Comparison of ENCODE assay signal across 8 cellular contexts in genomic region chr1:111227875-111228747, GRCh38. TPM values are rescaled to one million over a fixed set of nuclear protein-coding genes. Genes with fewer than 3 reads are reported as not detected.
A peak's percentile ranks its signal among the peaks of the same experiment; 100 is the strongest.
DNase-seq lines count a peak whose midpoint lies in the region; TF ChIP-seq lines count a peak whose summit lies in the region.

No MANE protein-coding gene starts in this region.

- H3K27me3 ChIP-seq in adipocyte (replicated peaks; ENCODE audit: control insufficient read depth, insufficient read depth, low read length) (no peaks in the 10 kb centered on the region), stomach (no peaks in the 10 kb centered on the region)

- DNase-seq in HT1080 (ENCODE audit: low read depth) (peak; percentile 94), adipocyte (ENCODE audit: low read depth) (peak; percentile 88), hippocampal formation (lab: John Stamatoyannopoulos, UW) (peak; percentile 25 to 54), stomach (peak; percentile 31), GM13977 (ENCODE audit: low spot score) (no peak), NCI-H2029 treated with DMSO at 0.1 percent for 48 hours (lab: John Stamatoyannopoulos, UW) (no peak), NCI-H146 (lab: John Stamatoyannopoulos, UW) (no peak), NCI-H526 (lab: John Stamatoyannopoulos, UW) (no peak)

- TF ChIP-seq POLR2A in stomach (IDR thresholded peaks at IDR 0.05): no peak

- intact Hi-C loops in stomach (cut with DNase I; ENCODE audit: low total_unique reads): loop anchor here (10.0 kb wide), 1 partner anchor 107 kb away; no protein-coding TSS in a partner anchor

- no peak for TF ChIP-seq EP300 in stomach (IDR thresholded peaks at IDR 0.05)

- TF ChIP-seq CTCF in stomach (IDR thresholded peaks at IDR 0.05) (no peak), GM13977 (IDR thresholded peaks at IDR 0.05; ENCODE audit: extremely low read depth, insufficient read depth, missing control alignments) (no peak)

- in situ Hi-C loops in GM13977 (cut with MboI; ENCODE audit: low pct_unique_long_range_greater_than_20kb, low sequenced_read_pairs, unreplicated experiment): loop anchor here (10.0 kb wide), 2 partner anchors 167 to 217 kb away; partner anchors contain the start of genes ATP5PB and WDR77

- peak overlapping the region; percentile 66 for H3K9ac ChIP-seq in adipocyte (ENCODE audit: low read length)

- H3K9me3 ChIP-seq in adipocyte (ENCODE audit: control insufficient read depth, low read length) (no peaks in the 10 kb centered on the region), stomach (no peaks in the 10 kb centered on the region)

- WGBS in stomach, 5 donors: 58 to 81% (median 63%) methylated on average over 6 of the region's 6 CpGs

- H3K4me1 ChIP-seq in adipocyte (ENCODE audit: control insufficient read depth, insufficient read depth, low read length): peaks cover 45% of the 10 kb centered on the region
- peaks cover 14 to 34% (median 19%) of the 10 kb centered on the region in 4 donors for H3K4me1 ChIP-seq in stomach

- H3K27ac ChIP-seq in stomach: peak overlapping the region in 4 of 5 donors; percentile 39 to 66 (median 57)

- H3K36me3 ChIP-seq in adipocyte (ENCODE audit: control insufficient read depth, insufficient read depth, low read length, severe bottlenecking) (no peaks in the 10 kb centered on the region), stomach (no peaks in the 10 kb centered on the region)

- H3K4me3 ChIP-seq in adipocyte (ENCODE audit: low read length) (peak overlapping the region; percentile 74), stomach (no peak overlapping the region)

RNA-seq across cellular contexts. Expression of gene CHI3L2, which starts 0.6 kb away (rescaled TPM):
- 1.0 and 1.5 TPM in 2 replicates for total RNA-seq in HT1080 (2014; rRNA removed; shearing (Covaris generic))
- 1.0 and 1.1 TPM in 2 replicates for polyA plus RNA-seq in HT1080 (2015; cell fraction: cytosol; rRNA removed)
- polyA plus RNA-seq in HT1080 (2015; cell fraction: nucleus; rRNA removed): 0.64 and 1.1 TPM in 2 replicates
- 10 to 100 TPM in 1 of 5 donors, 1 to 10 TPM in 1, not detected in 3; 2.8 to 28.1 TPM for total RNA-seq in stomach
- 1 to 10 TPM; 1.4 to 5.7 (median 2.3) TPM for polyA plus RNA-seq in stomach

RNA-seq across cellular contexts. Expression of gene DENND2D, which starts 27.7 kb away (rescaled TPM):
- not detected in 2 replicates for total RNA-seq in HT1080 (2014; rRNA removed; shearing (Covaris generic))
- polyA plus RNA-seq in HT1080 (2015; cell fraction: cytosol; rRNA removed): 0.07 TPM in 1 of 2 replicates, not detected in the other
- not detected in 2 replicates for polyA plus RNA-seq in HT1080 (2015; cell fraction: nucleus; rRNA removed)
- total RNA-seq in stomach: 100 to 1,000 TPM in 1 of 5 donors, 10 to 100 TPM in 4; 24.6 to 121 (median 36.0) TPM
- 10 to 100 TPM; 35.4 to 48.5 (median 42.9) TPM for polyA plus RNA-seq in stomach

Comparison
In these comparisons a context has a peak if more than half of its experiments do, and no peak if none do; other contexts are left out.
1. DNase-seq: peak in HT1080 (single experiment), adipocyte (single experiment), hippocampal formation (2 of 2) and stomach (single experiment); none in GM13977 (single experiment), NCI-H2029 treated with DMSO at 0.1 percent for 48 hours (single experiment), NCI-H146 (single experiment) and NCI-H526 (0 of 2).
2. RNA of gene DENND2D, which starts 27.7 kb away (total RNA-seq): 24.6 to 121 TPM in stomach; not detected in HT1080; every median in the first group is over 10 times any median in the second.